15 cellular contexts compared by ENCODE assay signal in the genomic region with DNA sequence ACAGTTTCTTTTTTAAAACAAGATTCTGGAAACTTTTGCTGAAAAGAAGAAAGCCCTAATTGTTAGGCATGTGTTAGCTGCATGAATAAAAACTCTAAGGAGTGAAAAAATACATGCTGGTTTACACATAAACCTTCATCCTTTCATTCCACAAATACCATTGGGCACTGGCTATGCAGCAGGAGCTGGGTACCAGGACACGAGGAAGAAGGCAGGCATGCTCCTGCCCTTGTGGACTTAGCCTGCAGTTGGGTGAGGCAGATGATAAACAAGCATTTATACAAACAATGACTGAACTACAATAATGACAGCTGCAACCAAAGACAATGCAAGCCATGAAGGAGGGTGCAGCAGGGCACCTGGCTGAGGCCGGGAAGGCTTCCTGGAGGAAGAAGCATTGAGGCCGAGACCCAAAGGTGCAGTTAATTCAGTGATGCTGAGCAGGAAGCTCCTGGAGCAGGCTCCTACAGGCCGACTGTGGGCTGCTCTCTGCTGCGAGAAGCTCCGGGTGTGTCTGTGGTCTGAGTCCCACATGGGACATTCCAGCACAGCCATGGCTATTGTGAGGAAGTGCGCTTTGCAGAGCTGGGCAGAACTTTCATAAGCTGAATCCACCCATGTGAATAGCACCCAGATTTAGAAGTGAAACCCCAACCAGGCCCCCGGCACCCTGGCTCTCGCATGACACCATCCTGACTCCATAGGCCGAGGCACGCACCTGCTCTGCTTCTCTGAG. TPM values are rescaled to one million over a fixed set of nuclear protein-coding genes. Genes with fewer than 3 reads are reported as not detected.
A peak's percentile ranks its signal among the peaks of the same experiment; 100 is the strongest.
DNase-seq lines count a peak whose midpoint lies in the region; ATAC-seq and TF ChIP-seq lines count a peak whose summit lies in the region.
"Had no signal": no experiment of that assay in that cellular context is flagged by ENCODE, and none has a peak within 500 bp of the region (broad histone marks: within the 10 kb centered on the region; RNA-seq: fewer than 3 reads in every experiment).

No MANE protein-coding gene starts in this region.

- H3K27me3 ChIP-seq in RWPE2 (ENCODE audit: insufficient read depth, poor library complexity, severe bottlenecking): no peaks in the 10 kb centered on the region
- H3K27me3 ChIP-seq in prostate gland (replicated peaks; ENCODE audit: insufficient read depth): no peaks in the 10 kb centered on the region
- H3K27me3 ChIP-seq in CD4-positive, alpha-beta memory T cell (ENCODE audit: insufficient read depth, low read length): no peaks in the 10 kb centered on the region
- H3K27me3 ChIP-seq: left lung had no signal

- peaks cover 0 to 27% (median 18%) of the 10 kb centered on the region in 8 donors for H3K9me3 Mint-ChIP-seq in CD4-positive, alpha-beta memory T cell

- H3K27ac Mint-ChIP-seq in CD4-positive, alpha-beta memory T cell: peak overlapping the region in 2 of 7 donors; percentile 55 to 63
- H3K27ac Mint-ChIP-seq: IgD-negative memory B cell, WTC11 had no signal

- POLR2A ChIA-PET in CD4-positive, alpha-beta memory T cell (lab: Charles Lee; ENCODE audit: partially characterized antibody): interaction anchor here (1.3 kb wide), 1 partner anchor 12 kb away, joined by 3 read pairs; no protein-coding TSS in a partner anchor

- no peak overlapping the region for H3K4me3 Mint-ChIP-seq in CD4-positive, alpha-beta memory T cell
- H3K4me3 Mint-ChIP-seq: IgD-negative memory B cell; naive thymus-derived CD4-positive, alpha-beta T cell; WTC11 had no signal

- peaks cover 0 to 5% (median 3%) of the 10 kb centered on the region in 4 donors for H3K4me1 Mint-ChIP-seq in CD4-positive, alpha-beta memory T cell
- H3K4me1 Mint-ChIP-seq: naive thymus-derived CD4-positive, alpha-beta T cell; WTC11 had no signal

- no peaks in the 10 kb centered on the region for H3K4me1 ChIP-seq in RWPE2 (ENCODE audit: insufficient read depth, poor library complexity, severe bottlenecking)
- no peaks in the 10 kb centered on the region for H3K4me1 ChIP-seq in prostate gland (replicated peaks)
- no peaks in the 10 kb centered on the region for H3K4me1 ChIP-seq in CD4-positive, alpha-beta memory T cell (ENCODE audit: insufficient read depth, low read length)
- H3K4me1 ChIP-seq: left lung, psoas muscle had no signal

- H3K27me3 Mint-ChIP-seq in CD4-positive, alpha-beta memory T cell: no peaks in the 10 kb centered on the region
- H3K27me3 Mint-ChIP-seq: IgD-negative memory B cell; naive thymus-derived CD4-positive, alpha-beta T cell had no signal

- TF ChIP-seq CTCF in RWPE2 (IDR thresholded peaks at IDR 0.05; ENCODE audit: poor library complexity, severe bottlenecking): no peak
- TF ChIP-seq CTCF in prostate gland (IDR thresholded peaks at IDR 0.05): no peak

- H3K36me3 ChIP-seq in RWPE2 (ENCODE audit: low read depth): no peaks in the 10 kb centered on the region
- H3K36me3 ChIP-seq in prostate gland: no peaks in the 10 kb centered on the region
- H3K36me3 ChIP-seq in CD4-positive, alpha-beta memory T cell (ENCODE audit: insufficient read depth, low read length): peaks cover 6% of the 10 kb centered on the region

- H3K9me3 ChIP-seq in RWPE2 (ENCODE audit: severe bottlenecking) (no peaks in the 10 kb centered on the region), prostate gland (no peaks in the 10 kb centered on the region)
- H3K9me3 ChIP-seq in CD4-positive, alpha-beta memory T cell (ENCODE audit: control insufficient read depth in 1 of 2, low read length in 2 of 2): no peaks in the 10 kb centered on the region

- peak; percentile 41; the same call in 1 of the 3 replicates for ATAC-seq in RWPE2 (ENCODE audit: low read depth)
- ATAC-seq: activated naive CD4-positive, alpha-beta T cell treated with anti-CD3 and anti-CD28 coated beads, Interleukin-2, amount 50 U/mL, for 72 hours; left lung; naive thymus-derived CD4-positive, alpha-beta T cell; psoas muscle; WTC11 had no signal

- TF ChIP-seq POLR2A in prostate gland (IDR thresholded peaks at IDR 0.05): no peak

- 78% methylated on average over 11 of the region's 11 CpGs for WGBS in prostate gland

- H3K36me3 Mint-ChIP-seq in CD4-positive, alpha-beta memory T cell: peaks cover 34 to 41% of the 10 kb centered on the region in 2 donors
- H3K36me3 Mint-ChIP-seq: activated naive CD4-positive, alpha-beta T cell treated with anti-CD3 and anti-CD28 coated beads, Interleukin-2, amount 50 U/mL, for 72 hours had no signal

- peak; percentile 19 for DNase-seq in COR-L47 (lab: John Stamatoyannopoulos, UW)
- peak; percentile 17 for DNase-seq in LHCN-M2 (ENCODE audit: low read depth)
- no peak for DNase-seq in RWPE2 (ENCODE audit: low spot score)
- DNase-seq in mucosa of gallbladder (ENCODE audit: low spot score): peak; percentile 10
- no peak for DNase-seq in nucleus accumbens (lab: John Stamatoyannopoulos, UW)
- no peak for DNase-seq in prostate gland (ENCODE audit: low spot score)
- no peak for DNase-seq in CD4-positive, alpha-beta memory T cell
- DNase-seq: left lung; naive thymus-derived CD4-positive, alpha-beta T cell; NCI-H345; psoas muscle; T-helper 1 cell had no signal

- no peak overlapping the region for H3K4me3 ChIP-seq in RWPE2 (ENCODE audit: severe bottlenecking)
- no peak overlapping the region for H3K4me3 ChIP-seq in prostate gland
- no peak overlapping the region for H3K4me3 ChIP-seq in CD4-positive, alpha-beta memory T cell (ENCODE audit: low read length in 2 of 2)
- H3K4me3 ChIP-seq: left lung, psoas muscle had no signal

- H3K27ac ChIP-seq in RWPE2 (ENCODE audit: poor library complexity, severe bottlenecking) (no peak overlapping the region), prostate gland (no peak overlapping the region)
- H3K27ac ChIP-seq in CD4-positive, alpha-beta memory T cell (ENCODE audit: low read depth, low read length): no peak overlapping the region
- H3K27ac ChIP-seq: left lung, psoas muscle had no signal

- CTCF ChIA-PET in CD4-positive, alpha-beta memory T cell (lab: Charles Lee; ENCODE audit: partially characterized antibody): no interaction called here

- intact Hi-C loops in prostate gland (cut with DNase I): no loop called here
- intact Hi-C loops in CD4-positive, alpha-beta memory T cell (cut with micrococcal nuclease): no loop called here

RNA-seq across cellular contexts. Expression of gene MXD4, which starts 44.0 kb away (rescaled TPM):
- total RNA-seq in LHCN-M2 (2014; rRNA removed): 45.3 and 48.7 TPM in 2 replicates
- polyA plus RNA-seq in LHCN-M2 (2012): 49.1 TPM
- 98.4 TPM for total RNA-seq in mucosa of gallbladder
- total RNA-seq in prostate gland: 10 to 100 TPM; 63.4 to 81.1 TPM
- 10 to 100 TPM; 66.5 to 67.5 TPM for total RNA-seq in CD4-positive, alpha-beta memory T cell
- polyA plus RNA-seq in CD4-positive, alpha-beta memory T cell: 10 to 100 TPM; 31.9 to 48.9 TPM

Comparison
In these comparisons a context has a peak if more than half of its experiments do, and no peak if none do; other contexts are left out.
1. DNase-seq: peak in COR-L47 (single experiment), LHCN-M2 (single experiment) and mucosa of gallbladder (single experiment); none in RWPE2 (single experiment), nucleus accumbens (0 of 56), prostate gland (single experiment) and CD4-positive, alpha-beta memory T cell (0 of 5).